Comparison of ENCODE assay signal across 1 cellular context in the genomic region with DNA sequence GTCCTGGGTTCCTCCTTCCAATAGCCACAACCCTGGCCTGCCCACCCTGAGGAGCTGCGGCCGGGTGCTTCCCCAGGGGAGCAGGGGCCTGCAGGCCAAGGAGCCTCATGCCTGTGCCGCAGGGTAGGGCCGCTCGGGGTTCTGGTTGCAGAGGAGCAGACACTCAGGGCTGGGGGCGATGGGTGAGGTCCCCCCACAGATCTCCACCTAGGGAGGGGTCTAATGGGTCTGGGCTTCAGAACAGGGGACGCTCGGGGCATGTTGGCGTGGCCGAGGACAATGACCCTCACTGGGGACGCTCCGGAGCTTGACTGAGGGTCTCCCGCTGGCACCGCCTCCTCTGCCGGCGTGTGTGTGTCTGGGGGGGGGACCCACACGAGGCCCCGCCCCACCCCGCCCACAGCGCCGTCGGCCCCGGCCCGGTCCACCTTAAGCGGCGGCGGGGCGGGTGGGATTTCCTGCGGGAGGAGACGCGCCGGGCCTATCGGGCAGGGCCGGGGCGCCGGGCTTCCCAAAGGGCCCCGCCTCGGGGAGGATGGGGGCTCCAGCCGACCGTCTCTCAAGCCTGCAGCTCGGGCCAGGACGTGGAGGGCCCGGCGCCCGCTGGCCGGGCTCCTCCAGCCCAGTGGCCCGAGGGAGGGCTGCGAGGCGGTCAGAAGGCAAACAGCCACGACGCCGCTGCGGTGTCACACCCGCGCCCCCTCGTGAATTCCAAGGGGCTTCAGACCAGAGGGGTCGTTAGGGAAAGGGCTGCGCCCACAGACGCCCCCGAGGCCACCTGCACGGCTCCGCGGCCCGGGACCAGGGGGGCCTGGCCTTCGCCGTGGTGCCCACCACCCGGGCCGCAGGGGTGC.
A peak's percentile ranks its signal among the peaks of the same experiment; 100 is the strongest.
TF ChIP-seq lines count a peak whose summit lies in the region.

No MANE protein-coding gene starts in this region.

TF ChIP-seq in GM12878, 131 proteins besides CTCF, POLR2A, EP300 and RAD21 (continued from another document):
- TF ChIP-seq, protein P1, sequence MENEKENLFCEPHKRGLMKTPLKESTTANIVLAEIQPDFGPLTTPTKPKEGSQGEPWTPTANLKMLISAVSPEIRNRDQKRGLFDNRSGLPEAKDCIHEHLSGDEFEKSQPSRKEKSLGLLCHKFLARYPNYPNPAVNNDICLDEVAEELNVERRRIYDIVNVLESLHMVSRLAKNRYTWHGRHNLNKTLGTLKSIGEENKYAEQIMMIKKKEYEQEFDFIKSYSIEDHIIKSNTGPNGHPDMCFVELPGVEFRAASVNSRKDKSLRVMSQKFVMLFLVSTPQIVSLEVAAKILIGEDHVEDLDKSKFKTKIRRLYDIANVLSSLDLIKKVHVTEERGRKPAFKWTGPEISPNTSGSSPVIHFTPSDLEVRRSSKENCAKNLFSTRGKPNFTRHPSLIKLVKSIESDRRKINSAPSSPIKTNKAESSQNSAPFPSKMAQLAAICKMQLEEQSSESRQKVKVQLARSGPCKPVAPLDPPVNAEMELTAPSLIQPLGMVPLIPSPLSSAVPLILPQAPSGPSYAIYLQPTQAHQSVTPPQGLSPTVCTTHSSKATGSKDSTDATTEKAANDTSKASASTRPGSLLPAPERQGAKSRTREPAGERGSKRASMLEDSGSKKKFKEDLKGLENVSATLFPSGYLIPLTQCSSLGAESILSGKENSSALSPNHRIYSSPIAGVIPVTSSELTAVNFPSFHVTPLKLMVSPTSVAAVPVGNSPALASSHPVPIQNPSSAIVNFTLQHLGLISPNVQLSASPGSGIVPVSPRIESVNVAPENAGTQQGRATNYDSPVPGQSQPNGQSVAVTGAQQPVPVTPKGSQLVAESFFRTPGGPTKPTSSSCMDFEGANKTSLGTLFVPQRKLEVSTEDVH (IDR thresholded peaks at IDR 0.05; ENCODE audit: low read depth, partially characterized antibody) = no peak
- TF ChIP-seq NBN (IDR thresholded peaks at IDR 0.05) (no peak), LARP7 (IDR thresholded peaks at IDR 0.05) (peak; percentile 55), SMARCA5 (IDR thresholded peaks at IDR 0.05) (no peak; the same call in 1 of the 2 replicates), MYC (IDR thresholded peaks at IDR 0.05; ENCODE audit: insufficient read depth, insufficient read length, insufficient replicate concordance, low read length, severe bottlenecking) (no peak), HDGF (IDR thresholded peaks at IDR 0.05) (0 out of 2 replicates have a peak, but pooled peaks have one; percentile 37), MYB (IDR thresholded peaks at IDR 0.05; ENCODE audit: borderline replicate concordance, low read depth, low read length) (no peak), CHD2 (IDR thresholded peaks at IDR 0.05; ENCODE audit: borderline replicate concordance, low read depth, low read length) (no peak), ETV6 (conservative IDR thresholded peaks at IDR 0.05 in 1 of 2, IDR thresholded peaks at IDR 0.05 in 1 of 2; ENCODE audit: borderline replicate concordance in 1 of 2, low read depth in 1 of 2) (no peak), NR2F1 (conservative IDR thresholded peaks at IDR 0.05) (0 out of 2 replicates have a peak, but pooled peaks have one; percentile 27), YBX1 (IDR thresholded peaks at IDR 0.05) (no peak), BACH1 (IDR thresholded peaks at IDR 0.05; ENCODE audit: borderline replicate concordance) (no peak), SREBF1 (IDR thresholded peaks at IDR 0.05; ENCODE audit: low read length) (no peak), IRF4 (IDR thresholded peaks at IDR 0.05; ENCODE audit: low read depth, low read length) (no peak), NR2C2 (IDR thresholded peaks at IDR 0.05; ENCODE audit: borderline replicate concordance, control insufficient read depth, insufficient read length, low read depth) (no peak), IKZF1 (conservative IDR thresholded peaks at IDR 0.05) (peak; percentile 54), GATAD2B (conservative IDR thresholded peaks at IDR 0.05; ENCODE audit: low read depth) (peak; percentile 59), TARDBP (IDR thresholded peaks at IDR 0.05; ENCODE audit: borderline replicate concordance) (no peak), ATF7 (IDR thresholded peaks at IDR 0.05; ENCODE audit: low read depth) (no peak)
- TF ChIP-seq, protein P2, sequence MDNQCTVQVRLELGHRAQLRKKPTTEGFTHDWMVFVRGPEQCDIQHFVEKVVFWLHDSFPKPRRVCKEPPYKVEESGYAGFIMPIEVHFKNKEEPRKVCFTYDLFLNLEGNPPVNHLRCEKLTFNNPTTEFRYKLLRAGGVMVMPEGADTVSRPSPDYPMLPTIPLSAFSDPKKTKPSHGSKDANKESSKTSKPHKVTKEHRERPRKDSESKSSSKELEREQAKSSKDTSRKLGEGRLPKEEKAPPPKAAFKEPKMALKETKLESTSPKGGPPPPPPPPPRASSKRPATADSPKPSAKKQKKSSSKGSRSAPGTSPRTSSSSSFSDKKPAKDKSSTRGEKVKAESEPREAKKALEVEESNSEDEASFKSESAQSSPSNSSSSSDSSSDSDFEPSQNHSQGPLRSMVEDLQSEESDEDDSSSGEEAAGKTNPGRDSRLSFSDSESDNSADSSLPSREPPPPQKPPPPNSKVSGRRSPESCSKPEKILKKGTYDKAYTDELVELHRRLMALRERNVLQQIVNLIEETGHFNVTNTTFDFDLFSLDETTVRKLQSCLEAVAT (IDR thresholded peaks at IDR 0.05) = no peak
- TF ChIP-seq, protein P3, sequence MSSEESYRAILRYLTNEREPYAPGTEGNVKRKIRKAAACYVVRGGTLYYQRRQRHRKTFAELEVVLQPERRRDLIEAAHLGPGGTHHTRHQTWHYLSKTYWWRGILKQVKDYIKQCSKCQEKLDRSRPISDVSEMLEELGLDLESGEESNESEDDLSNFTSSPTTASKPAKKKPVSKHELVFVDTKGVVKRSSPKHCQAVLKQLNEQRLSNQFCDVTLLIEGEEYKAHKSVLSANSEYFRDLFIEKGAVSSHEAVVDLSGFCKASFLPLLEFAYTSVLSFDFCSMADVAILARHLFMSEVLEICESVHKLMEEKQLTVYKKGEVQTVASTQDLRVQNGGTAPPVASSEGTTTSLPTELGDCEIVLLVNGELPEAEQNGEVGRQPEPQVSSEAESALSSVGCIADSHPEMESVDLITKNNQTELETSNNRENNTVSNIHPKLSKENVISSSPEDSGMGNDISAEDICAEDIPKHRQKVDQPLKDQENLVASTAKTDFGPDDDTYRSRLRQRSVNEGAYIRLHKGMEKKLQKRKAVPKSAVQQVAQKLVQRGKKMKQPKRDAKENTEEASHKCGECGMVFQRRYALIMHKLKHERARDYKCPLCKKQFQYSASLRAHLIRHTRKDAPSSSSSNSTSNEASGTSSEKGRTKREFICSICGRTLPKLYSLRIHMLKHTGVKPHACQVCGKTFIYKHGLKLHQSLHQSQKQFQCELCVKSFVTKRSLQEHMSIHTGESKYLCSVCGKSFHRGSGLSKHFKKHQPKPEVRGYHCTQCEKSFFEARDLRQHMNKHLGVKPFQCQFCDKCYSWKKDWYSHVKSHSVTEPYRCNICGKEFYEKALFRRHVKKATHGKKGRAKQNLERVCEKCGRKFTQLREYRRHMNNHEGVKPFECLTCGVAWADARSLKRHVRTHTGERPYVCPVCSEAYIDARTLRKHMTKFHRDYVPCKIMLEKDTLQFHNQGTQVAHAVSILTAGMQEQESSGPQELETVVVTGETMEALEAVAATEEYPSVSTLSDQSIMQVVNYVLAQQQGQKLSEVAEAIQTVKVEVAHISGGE (CRISPR knock-in tag; IDR thresholded peaks at IDR 0.05) = no peak
- TF ChIP-seq, protein P4, sequence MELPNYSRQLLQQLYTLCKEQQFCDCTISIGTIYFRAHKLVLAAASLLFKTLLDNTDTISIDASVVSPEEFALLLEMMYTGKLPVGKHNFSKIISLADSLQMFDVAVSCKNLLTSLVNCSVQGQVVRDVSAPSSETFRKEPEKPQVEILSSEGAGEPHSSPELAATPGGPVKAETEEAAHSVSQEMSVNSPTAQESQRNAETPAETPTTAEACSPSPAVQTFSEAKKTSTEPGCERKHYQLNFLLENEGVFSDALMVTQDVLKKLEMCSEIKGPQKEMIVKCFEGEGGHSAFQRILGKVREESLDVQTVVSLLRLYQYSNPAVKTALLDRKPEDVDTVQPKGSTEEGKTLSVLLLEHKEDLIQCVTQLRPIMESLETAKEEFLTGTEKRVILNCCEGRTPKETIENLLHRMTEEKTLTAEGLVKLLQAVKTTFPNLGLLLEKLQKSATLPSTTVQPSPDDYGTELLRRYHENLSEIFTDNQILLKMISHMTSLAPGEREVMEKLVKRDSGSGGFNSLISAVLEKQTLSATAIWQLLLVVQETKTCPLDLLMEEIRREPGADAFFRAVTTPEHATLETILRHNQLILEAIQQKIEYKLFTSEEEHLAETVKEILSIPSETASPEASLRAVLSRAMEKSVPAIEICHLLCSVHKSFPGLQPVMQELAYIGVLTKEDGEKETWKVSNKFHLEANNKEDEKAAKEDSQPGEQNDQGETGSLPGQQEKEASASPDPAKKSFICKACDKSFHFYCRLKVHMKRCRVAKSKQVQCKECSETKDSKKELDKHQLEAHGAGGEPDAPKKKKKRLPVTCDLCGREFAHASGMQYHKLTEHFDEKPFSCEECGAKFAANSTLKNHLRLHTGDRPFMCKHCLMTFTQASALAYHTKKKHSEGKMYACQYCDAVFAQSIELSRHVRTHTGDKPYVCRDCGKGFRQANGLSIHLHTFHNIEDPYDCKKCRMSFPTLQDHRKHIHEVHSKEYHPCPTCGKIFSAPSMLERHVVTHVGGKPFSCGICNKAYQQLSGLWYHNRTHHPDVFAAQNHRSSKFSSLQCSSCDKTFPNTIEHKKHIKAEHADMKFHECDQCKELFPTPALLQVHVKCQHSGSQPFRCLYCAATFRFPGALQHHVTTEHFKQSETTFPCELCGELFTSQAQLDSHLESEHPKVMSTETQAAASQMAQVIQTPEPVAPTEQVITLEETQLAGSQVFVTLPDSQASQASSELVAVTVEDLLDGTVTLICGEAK (IDR thresholded peaks at IDR 0.05; ENCODE audit: borderline replicate concordance) = no peak
- TF ChIP-seq, protein P5, sequence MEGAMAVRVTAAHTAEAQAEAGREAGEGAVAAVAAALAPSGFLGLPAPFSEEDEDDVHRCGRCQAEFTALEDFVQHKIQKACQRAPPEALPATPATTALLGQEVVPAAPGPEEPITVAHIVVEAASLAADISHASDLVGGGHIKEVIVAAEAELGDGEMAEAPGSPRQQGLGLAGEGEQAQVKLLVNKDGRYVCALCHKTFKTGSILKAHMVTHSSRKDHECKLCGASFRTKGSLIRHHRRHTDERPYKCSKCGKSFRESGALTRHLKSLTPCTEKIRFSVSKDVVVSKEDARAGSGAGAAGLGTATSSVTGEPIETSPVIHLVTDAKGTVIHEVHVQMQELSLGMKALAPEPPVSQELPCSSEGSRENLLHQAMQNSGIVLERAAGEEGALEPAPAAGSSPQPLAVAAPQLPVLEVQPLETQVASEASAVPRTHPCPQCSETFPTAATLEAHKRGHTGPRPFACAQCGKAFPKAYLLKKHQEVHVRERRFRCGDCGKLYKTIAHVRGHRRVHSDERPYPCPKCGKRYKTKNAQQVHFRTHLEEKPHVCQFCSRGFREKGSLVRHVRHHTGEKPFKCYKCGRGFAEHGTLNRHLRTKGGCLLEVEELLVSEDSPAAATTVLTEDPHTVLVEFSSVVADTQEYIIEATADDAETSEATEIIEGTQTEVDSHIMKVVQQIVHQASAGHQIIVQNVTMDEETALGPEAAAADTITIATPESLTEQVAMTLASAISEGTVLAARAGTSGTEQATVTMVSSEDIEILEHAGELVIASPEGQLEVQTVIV (IDR thresholded peaks at IDR 0.05; ENCODE audit: borderline replicate concordance, partially characterized antibody) = no peak
- TF ChIP-seq, protein P6, sequence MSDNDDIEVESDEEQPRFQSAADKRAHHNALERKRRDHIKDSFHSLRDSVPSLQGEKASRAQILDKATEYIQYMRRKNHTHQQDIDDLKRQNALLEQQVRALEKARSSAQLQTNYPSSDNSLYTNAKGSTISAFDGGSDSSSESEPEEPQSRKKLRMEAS (IDR thresholded peaks at IDR 0.05; ENCODE audit: low read depth, low read length) = no peak
